ENCODE assay signal across 25 cellular contexts in genomic region chr2:191345788-191346187, GRCh38.
DNase-seq lines count a peak whose midpoint lies in the region; ATAC-seq, FAIRE-seq and TF ChIP-seq lines count a peak whose summit lies in the region.
"Had no signal": no experiment of that assay in that cellular context is flagged by ENCODE, and none has a peak within 500 bp of the region (broad histone marks: within the 10 kb centered on the region; RNA-seq: fewer than 3 reads in every experiment).

No MANE protein-coding gene starts in this region.

- no peaks in the 10 kb centered on the region for H3K9me3 ChIP-seq in mammary epithelial cell (replicated peaks; ENCODE audit: insufficient read depth, low read length)
- H3K9me3 ChIP-seq in keratinocyte (ENCODE audit: control insufficient read depth, low read depth, low read length) = no peaks in the 10 kb centered on the region
- H3K9me3 ChIP-seq: adrenal gland, right atrium auricular region, tibial nerve had no signal

- peaks cover 54% of the 10 kb centered on the region for H3K36me3 ChIP-seq in mammary epithelial cell (ENCODE audit: insufficient read depth, low read length)
- peaks cover 30 to 49% of the 10 kb centered on the region in 2 experiments for H3K36me3 ChIP-seq in keratinocyte (ENCODE audit: control insufficient read depth in 2 of 2, extremely low read depth in 1 of 2, insufficient read depth in 2 of 2, low read length in 2 of 2)
- H3K36me3 ChIP-seq: adrenal gland, right atrium auricular region, tibial nerve had no signal

- H3K79me2 ChIP-seq in mammary epithelial cell (ENCODE audit: insufficient read depth, low read length) = peaks cover 77% of the 10 kb centered on the region
- H3K79me2 ChIP-seq in keratinocyte (ENCODE audit: control insufficient read depth, insufficient read depth, low read length) = peaks cover 46% of the 10 kb centered on the region

- CTCF ChIA-PET in mammary epithelial cell (lab: Charles Lee; ENCODE audit: low non-redundant PET) = interaction anchor here (0.6 to 0.7 kb wide), 2 partner anchors 40 to 292 kb away, joined by 3 read pairs; no protein-coding TSS in a partner anchor

- H3K9ac ChIP-seq in mammary epithelial cell (ENCODE audit: insufficient read depth, low read length) (no peak overlapping the region), keratinocyte (ENCODE audit: control insufficient read depth, extremely low read depth, insufficient read depth, low read length) (no peak overlapping the region)

- intact Hi-C loops in mammary epithelial cell (cut with micrococcal nuclease) = loop anchor here (2.0 to 5.0 kb wide), 2 partner anchors 98 to 181 kb away; partner anchors contain the start of gene MYO1B

- H3K4me3 ChIP-seq in mammary epithelial cell (replicated peaks in 1 of 3; ENCODE audit: insufficient read depth in 1 of 3, low read depth in 2 of 3, low read length in 3 of 3) = no peak overlapping the region
- no peak overlapping the region for H3K4me3 ChIP-seq in keratinocyte (ENCODE audit: control insufficient read depth in 2 of 3, extremely low read depth in 1 of 3, insufficient read depth in 2 of 3, low read depth in 1 of 3, low read length in 3 of 3)
- H3K4me3 ChIP-seq: adrenal gland, right atrium auricular region, tibial nerve had no signal

- no TSS peak for BruUV-seq in mammary epithelial cell (replicated peaks; lab: Mats Ljungman, UMichigan)

- TF ChIP-seq CTCF in mammary epithelial cell (conservative IDR thresholded peaks at IDR 0.05 in 1 of 2, IDR thresholded peaks at IDR 0.05 in 1 of 2; ENCODE audit: extremely low read depth in 1 of 2, insufficient read depth in 1 of 2, low read depth in 1 of 2, low read length in 2 of 2) (no peak), keratinocyte (optimal IDR thresholded peaks at IDR 0.05 in 1 of 3, IDR thresholded peaks at IDR 0.05 in 1 of 3, conservative IDR thresholded peaks at IDR 0.05 in 1 of 3; ENCODE audit: extremely low read depth in 1 of 3, insufficient read depth in 2 of 3, low read length in 3 of 3) (no peak)

- H3K27me3 ChIP-seq in mammary epithelial cell (ENCODE audit: insufficient read depth, low read length) (no peaks in the 10 kb centered on the region), keratinocyte (ENCODE audit: control insufficient read depth, extremely low read depth, insufficient read depth, low read length) (no peaks in the 10 kb centered on the region)
- H3K27me3 ChIP-seq: adrenal gland, right atrium auricular region, tibial nerve had no signal

- ATAC-seq in HG02884 (IDR thresholded peaks at IDR 0.05; ENCODE audit: unreplicated experiment) (no peak), HG03520 (IDR thresholded peaks at IDR 0.05; ENCODE audit: unreplicated experiment) (no peak)
- ATAC-seq: activated CD8-positive, alpha-beta T cell treated with anti-CD3 and anti-CD28 coated beads for 36 hours; naive thymus-derived CD4-positive, alpha-beta T cell had no signal

- in situ Hi-C loops in mammary epithelial cell (cut with MboI; ENCODE audit: low sequenced_read_pairs in 2 of 2) = no loop called here

- H4K20me1 ChIP-seq in mammary epithelial cell (ENCODE audit: insufficient read depth, low read length) = peaks cover 3% of the 10 kb centered on the region
- no peaks in the 10 kb centered on the region for H4K20me1 ChIP-seq in keratinocyte (ENCODE audit: control insufficient read depth, extremely low read depth, insufficient read depth, low read length)

- peaks cover 14% of the 10 kb centered on the region for H3K4me1 ChIP-seq in mammary epithelial cell (ENCODE audit: insufficient read depth, low read length)
- peaks cover 15% of the 10 kb centered on the region for H3K4me1 ChIP-seq in keratinocyte (ENCODE audit: control insufficient read depth, extremely low read depth, insufficient read depth, low read length)
- H3K4me1 ChIP-seq: adrenal gland had no signal

- no peaks in the 10 kb centered on the region for H3K9me1 ChIP-seq in keratinocyte (ENCODE audit: control insufficient read depth, extremely low read depth, insufficient read depth, low read length)

- no peak overlapping the region for H2AFZ ChIP-seq in mammary epithelial cell (ENCODE audit: low read depth, low read length)
- H2AFZ ChIP-seq in keratinocyte (ENCODE audit: control insufficient read depth, low read length) = no peak overlapping the region

- no peak overlapping the region for H3K4me2 ChIP-seq in mammary epithelial cell (ENCODE audit: insufficient read depth, low read depth, low read length)
- no peak overlapping the region for H3K4me2 ChIP-seq in keratinocyte (ENCODE audit: control insufficient read depth, extremely low read depth, insufficient read depth, low read depth, low read length)

- dilution Hi-C loops in mammary epithelial cell (cut with HindIII; ENCODE audit: low sequenced_read_pairs) (no loop called here), keratinocyte (cut with MboI; ENCODE audit: extremely low pct_ligation_motif_present, low sequenced_read_pairs) (no loop called here)

- H3K27ac ChIP-seq in mammary epithelial cell (ENCODE audit: insufficient read depth, low read depth, low read length) = no peak overlapping the region
- H3K27ac ChIP-seq in keratinocyte (ENCODE audit: control insufficient read depth, insufficient read depth, low read length) = no peak overlapping the region
- H3K27ac ChIP-seq: adrenal gland, right atrium auricular region, tibial nerve had no signal

- FAIRE-seq in keratinocyte (lab: Jason Lieb, UNC) = peak; percentile 43
- FAIRE-seq: A204.1, H54 had no signal

- DNase-seq in A172 (ENCODE audit: low spot score) (peak; percentile 38), HPDE6-E6E7 (ENCODE audit: extremely low spot score) (peak; percentile 51), mammary epithelial cell (peak; percentile 43), keratinocyte (ENCODE audit: low read depth, low spot score) (no peak), mesenteric fat pad (ENCODE audit: low spot score) (no peak), UCSD-AML1 (lab: John Stamatoyannopoulos, UW; ENCODE audit: unreplicated experiment) (no peak)
- DNase-seq: activated CD4-positive, CD25-positive, alpha-beta regulatory T cell treated with anti-CD3 and anti-CD28 coated beads, Interleukin-2, amount 50 U/mL, for 72 hours; activated CD8-positive, alpha-beta T cell treated with anti-CD3 and anti-CD28 coated beads for 36 hours; adrenal gland; central memory CD4-positive, alpha-beta T cell; DMS79 treated with DMSO at 0.1 percent for 48 hours; Kasumi-1; kidney glomerular epithelial cell; naive thymus-derived CD4-positive, alpha-beta T cell; NCI-H1092; NCI-H2081; NCI-H446; OCI-M1; SIG-M5 had no signal

Comparison
In these comparisons a context has a peak if more than half of its experiments do, and no peak if none do; other contexts are left out.
1. DNase-seq: peak in A172 (single experiment), HPDE6-E6E7 (single experiment) and mammary epithelial cell (single experiment); none in keratinocyte (single experiment), mesenteric fat pad (single experiment) and UCSD-AML1 (single experiment).